Comparison of ENCODE assay signal across 18 cellular contexts in the genomic region with DNA sequence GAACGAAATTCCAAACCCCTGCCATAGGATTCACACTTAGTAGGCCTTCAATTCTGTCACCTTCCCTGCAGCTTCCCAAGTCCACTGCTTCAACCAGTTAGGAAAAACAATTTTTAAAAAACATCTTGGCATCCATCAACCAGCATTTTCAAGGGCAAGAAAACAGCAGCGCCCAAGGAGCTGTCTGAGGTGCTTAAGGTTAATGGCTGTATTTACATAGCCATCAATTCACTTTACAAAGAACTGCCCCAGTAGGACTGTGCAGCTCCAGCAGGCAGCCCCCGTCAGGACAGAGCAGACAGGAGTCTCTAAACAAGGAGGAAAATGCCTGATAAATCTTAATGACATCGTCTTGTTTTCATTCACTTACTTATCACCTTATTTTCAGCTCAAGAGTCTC. TPM values are rescaled to one million over a fixed set of nuclear protein-coding genes. Genes with fewer than 3 reads are reported as not detected.
DNase-seq lines count a peak whose midpoint lies in the region; ATAC-seq and TF ChIP-seq lines count a peak whose summit lies in the region.
"Had no signal": no experiment of that assay in that cellular context is flagged by ENCODE, and none has a peak within 500 bp of the region (broad histone marks: within the 10 kb centered on the region; RNA-seq: fewer than 3 reads in every experiment).

No MANE protein-coding gene starts in this region.

- H3K4me1 Mint-ChIP-seq in GM23338 = peaks cover 7% of the 10 kb centered on the region
- H3K4me1 Mint-ChIP-seq in naive thymus-derived CD4-positive, alpha-beta T cell = no peaks in the 10 kb centered on the region

- no peaks in the 10 kb centered on the region for H3K27me3 Mint-ChIP-seq in GM23338 (ENCODE audit: insufficient read depth, low read depth, poor library complexity)
- H3K27me3 Mint-ChIP-seq in naive thymus-derived CD4-positive, alpha-beta T cell = peaks cover 15 to 57% (median 43%) of the 10 kb centered on the region in 5 donors

- DNase-seq in GM23338 (ENCODE audit: low spot score) (peak; percentile 79), PC-3 (peak; percentile 22), epithelial cell of esophagus (ENCODE audit: low read depth) (peak; percentile 37), occipital lobe (lab: John Stamatoyannopoulos, UW) (no peak), NCI-H446 (lab: John Stamatoyannopoulos, UW) (no peak)
- DNase-seq in naive thymus-derived CD4-positive, alpha-beta T cell = no peak
- DNase-seq in effector CD4-positive, alpha-beta T cell = no peak
- DNase-seq: activated T-cell treated with anti-CD3 and anti-CD28 coated beads, Interleukin-2, amount 50 U/mL, for 4 hours; Calu3; left ventricle myocardium superior; NCI-H1048; NCI-H748 treated with DMSO at 0.1 percent for 48 hours had no signal

- BruUV-seq in PC-3 (replicated peaks; lab: Mats Ljungman, UMichigan) = no TSS peak

- TF ChIP-seq RAD21 in neural cell (conservative IDR thresholded peaks at IDR 0.05) = no peak

- peak; percentile 99 for ATAC-seq in GM23338
- no peak for ATAC-seq in PC-3
- ATAC-seq in naive thymus-derived CD4-positive, alpha-beta T cell = no peak
- ATAC-seq: activated CD4-positive, CD25-positive, alpha-beta regulatory T cell treated with anti-CD3 and anti-CD28 coated beads, Interleukin-2, amount 50 U/mL, for 24 hours; activated T-cell treated with anti-CD3 and anti-CD28 coated beads, Interleukin-2, amount 50 U/mL, for 4 hours; esophagus mucosa; left ventricle myocardium superior had no signal

- H3F3A ChIP-seq in GM23338 (replicated peaks; ENCODE audit: low read depth) (no peaks in the 10 kb centered on the region), PC-3 (ENCODE audit: low read length, unreplicated experiment) (no peaks in the 10 kb centered on the region), neural cell (ENCODE audit: insufficient read depth, low read length, poor library complexity, severe bottlenecking) (no peaks in the 10 kb centered on the region)

- no peak overlapping the region for H3K27ac Mint-ChIP-seq in GM23338
- H3K27ac Mint-ChIP-seq in naive thymus-derived CD4-positive, alpha-beta T cell = no peak overlapping the region
- H3K27ac Mint-ChIP-seq: brain had no signal

- H2AFZ ChIP-seq in GM23338 (no peak overlapping the region), PC-3 (ENCODE audit: low read length) (no peak overlapping the region), neural cell (ENCODE audit: low read depth, low read length) (no peak overlapping the region)

- H4K20me1 ChIP-seq in GM23338 (replicated peaks; ENCODE audit: insufficient read depth) = no peaks in the 10 kb centered on the region
- H4K20me1 ChIP-seq in PC-3 (ENCODE audit: low read length) = no peaks in the 10 kb centered on the region
- no peaks in the 10 kb centered on the region for H4K20me1 ChIP-seq in neural cell (ENCODE audit: insufficient read depth)

- CTCF ChIA-PET in PC-3 (lab: Charles Lee) = no interaction called here
- CTCF ChIA-PET in naive thymus-derived CD4-positive, alpha-beta T cell (lab: Charles Lee) = no interaction called here

- no peak overlapping the region for H3K9ac ChIP-seq in PC-3 (ENCODE audit: low read length)
- no peak overlapping the region for H3K9ac ChIP-seq in neural cell (ENCODE audit: low read length)

- H3K9me2 ChIP-seq in GM23338 (ENCODE audit: insufficient read depth) (no peaks in the 10 kb centered on the region), PC-3 (replicated peaks; ENCODE audit: low read length) (no peaks in the 10 kb centered on the region), neural cell (ENCODE audit: insufficient read depth, low read length) (no peaks in the 10 kb centered on the region)

- no peak for TF ChIP-seq CTCF in GM23338 (conservative IDR thresholded peaks at IDR 0.05; ENCODE audit: low read depth in 2 of 2)
- no peak for TF ChIP-seq CTCF in PC-3 (conservative IDR thresholded peaks at IDR 0.05; ENCODE audit: low read depth, low read length)
- TF ChIP-seq CTCF in epithelial cell of esophagus (IDR thresholded peaks at IDR 0.05; ENCODE audit: insufficient read depth, low read depth, low read length, missing control alignments) = no peak
- no peak for TF ChIP-seq CTCF in neural cell (IDR thresholded peaks at IDR 0.05; ENCODE audit: poor library complexity, severe bottlenecking)

- H3K9me3 Mint-ChIP-seq in GM23338 = no peaks in the 10 kb centered on the region
- no peaks in the 10 kb centered on the region for H3K9me3 Mint-ChIP-seq in naive thymus-derived CD4-positive, alpha-beta T cell
- H3K9me3 Mint-ChIP-seq: activated T-cell treated with anti-CD3 and anti-CD28 coated beads, Interleukin-2, amount 50 U/mL, for 4 hours had no signal

- H3K27ac ChIP-seq in GM23338 (ENCODE audit: low read depth) (no peak overlapping the region), PC-3 (ENCODE audit: low read length) (no peak overlapping the region), neural cell (ENCODE audit: low read length) (no peak overlapping the region)
- no peak overlapping the region for H3K27ac ChIP-seq in naive thymus-derived CD4-positive, alpha-beta T cell (ENCODE audit: low read depth, low read length)
- H3K27ac ChIP-seq: SJSA1 had no signal

- H3K4me2 ChIP-seq in GM23338 (0 out of 2 replicates have a peak overlapping the region, but pooled peaks have one; percentile 17), PC-3 (ENCODE audit: low read length) (no peak overlapping the region), neural cell (ENCODE audit: low read length) (no peak overlapping the region)

- POLR2A ChIA-PET in PC-3 (lab: Charles Lee; ENCODE audit: unreplicated experiment) = no interaction called here
- POLR2A ChIA-PET in naive thymus-derived CD4-positive, alpha-beta T cell (lab: Charles Lee) = no interaction called here

- peak; percentile 14 for TF ChIP-seq EP300 in neural cell (conservative IDR thresholded peaks at IDR 0.05; ENCODE audit: poor library complexity, severe bottlenecking)

- no peaks in the 10 kb centered on the region for H3K36me3 Mint-ChIP-seq in GM23338 (ENCODE audit: low read depth)
- H3K36me3 Mint-ChIP-seq in naive thymus-derived CD4-positive, alpha-beta T cell = no peaks in the 10 kb centered on the region
- H3K36me3 Mint-ChIP-seq: brain had no signal

- no peaks in the 10 kb centered on the region for H3K9me3 ChIP-seq in PC-3 (ENCODE audit: low read length)
- H3K9me3 ChIP-seq in neural cell (ENCODE audit: low read length) = no peaks in the 10 kb centered on the region
- no peaks in the 10 kb centered on the region for H3K9me3 ChIP-seq in naive thymus-derived CD4-positive, alpha-beta T cell (ENCODE audit: control insufficient read depth in 2 of 3, low read length in 3 of 3)
- H3K9me3 ChIP-seq: SJSA1 had no signal

- H3K4me3 ChIP-seq in GM23338 = no peak overlapping the region
- H3K4me3 ChIP-seq in PC-3 (ENCODE audit: low read length) = no peak overlapping the region
- H3K4me3 ChIP-seq in epithelial cell of esophagus (ENCODE audit: low read length) = no peak overlapping the region
- H3K4me3 ChIP-seq in neural cell (ENCODE audit: low read length) = no peak overlapping the region
- H3K4me3 ChIP-seq in naive thymus-derived CD4-positive, alpha-beta T cell (ENCODE audit: low read length) = no peak overlapping the region
- H3K4me3 ChIP-seq: SJSA1 had no signal

- intact Hi-C loops in PC-3 (cut with micrococcal nuclease) = no loop called here
- intact Hi-C loops in naive thymus-derived CD4-positive, alpha-beta T cell (cut with micrococcal nuclease) = no loop called here

- H3K36me3 ChIP-seq in GM23338 (ENCODE audit: insufficient read depth) (no peaks in the 10 kb centered on the region), PC-3 (ENCODE audit: low read depth, low read length) (no peaks in the 10 kb centered on the region), neural cell (ENCODE audit: insufficient read depth, low read length) (no peaks in the 10 kb centered on the region)
- no peaks in the 10 kb centered on the region for H3K36me3 ChIP-seq in naive thymus-derived CD4-positive, alpha-beta T cell (ENCODE audit: control insufficient read depth in 2 of 3, insufficient read depth in 3 of 3, low read length in 3 of 3)
- H3K36me3 ChIP-seq: SJSA1 had no signal

- peaks cover 6% of the 10 kb centered on the region; the same call in 1 of the 2 replicates for H3K4me1 ChIP-seq in GM23338 (ENCODE audit: insufficient read depth)
- H3K4me1 ChIP-seq in PC-3 (ENCODE audit: insufficient read depth, low read length) = no peaks in the 10 kb centered on the region
- no peaks in the 10 kb centered on the region for H3K4me1 ChIP-seq in naive thymus-derived CD4-positive, alpha-beta T cell (ENCODE audit: control insufficient read depth in 2 of 2, insufficient read depth in 2 of 2, low read length in 2 of 2)
- H3K4me1 ChIP-seq: SJSA1 had no signal

- no peaks in the 10 kb centered on the region for H3K27me3 ChIP-seq in GM23338 (ENCODE audit: insufficient read depth)
- no peaks in the 10 kb centered on the region for H3K27me3 ChIP-seq in PC-3 (ENCODE audit: low read length)
- H3K27me3 ChIP-seq in neural cell (ENCODE audit: insufficient read depth, low read depth, low read length) = no peaks in the 10 kb centered on the region
- H3K27me3 ChIP-seq in naive thymus-derived CD4-positive, alpha-beta T cell (ENCODE audit: control insufficient read depth in 2 of 2, insufficient read depth in 2 of 2, low read length in 2 of 2) = no peaks in the 10 kb centered on the region
- H3K27me3 ChIP-seq: SJSA1 had no signal

- no peak overlapping the region for H3K4me3 Mint-ChIP-seq in GM23338
- H3K4me3 Mint-ChIP-seq in naive thymus-derived CD4-positive, alpha-beta T cell = no peak overlapping the region
- H3K4me3 Mint-ChIP-seq: activated T-cell treated with anti-CD3 and anti-CD28 coated beads, Interleukin-2, amount 50 U/mL, for 4 hours; brain had no signal

- peaks cover 4% of the 10 kb centered on the region; the same call in 1 of the 2 replicates for H3K79me2 ChIP-seq in GM23338 (replicated peaks; ENCODE audit: insufficient read depth)
- H3K79me2 ChIP-seq in PC-3 (ENCODE audit: low read length) = no peaks in the 10 kb centered on the region
- H3K79me2 ChIP-seq in neural cell (replicated peaks; ENCODE audit: insufficient read depth, low read length) = no peaks in the 10 kb centered on the region

TF ChIP-seq in GM23338, 12 proteins besides CTCF, POLR2A, EP300 and RAD21 (continues in another document):
- TF ChIP-seq EZH2phosphoT487 (IDR thresholded peaks at IDR 0.05; ENCODE audit: unreplicated experiment) = no peak
- TF ChIP-seq STAT1 (IDR thresholded peaks at IDR 0.05; ENCODE audit: unreplicated experiment) = no peak

RNA-seq across cellular contexts. Expression of gene TAFA4, which starts 13.3 kb away (rescaled TPM):
- 18.8 and 24.7 TPM in 2 replicates for total RNA-seq in GM23338 (2014; rRNA removed; shearing (Covaris generic))
- polyA plus RNA-seq in GM23338 (2016; fragmentation: Nextera tagmentation; extraction: Ambion mirVana) (4.3 and 5.5 TPM in 2 replicates), neural cell (0.19 TPM in 1 of 2 replicates, not detected in the other)
- total RNA-seq in PC-3 (2014; rRNA removed) (not detected in 2 replicates), occipital lobe (0.31 TPM)
- polyA minus RNA-seq in neural cell = 0.49 TPM in 1 of 2 replicates, not detected in the other
- not detected for total RNA-seq in naive thymus-derived CD4-positive, alpha-beta T cell
- not detected for polyA plus RNA-seq in naive thymus-derived CD4-positive, alpha-beta T cell
- total RNA-seq: activated T-cell treated with anti-CD3 and anti-CD28 coated beads, Interleukin-2, amount 50 U/mL, for 4 hours; Calu3; esophagus mucosa; left ventricle myocardium superior; posterior vena cava; SJSA1 had no signal

Comparison
In these comparisons a context has a peak if more than half of its experiments do, and no peak if none do; other contexts are left out.
1. DNase-seq: peak in GM23338 (single experiment), PC-3 (single experiment) and epithelial cell of esophagus (single experiment); none in occipital lobe (single experiment), NCI-H446 (0 of 2), naive thymus-derived CD4-positive, alpha-beta T cell (0 of 9) and effector CD4-positive, alpha-beta T cell (single experiment).
2. RNA of gene TAFA4, which starts 13.3 kb away (total RNA-seq): 18.8 to 24.7 TPM in GM23338; 0.31 TPM in occipital lobe (single experiment), not detected in PC-3 and not detected in naive thymus-derived CD4-positive, alpha-beta T cell; every median in the first group is over 10 times any median in the second.